In the genomic region with DNA sequence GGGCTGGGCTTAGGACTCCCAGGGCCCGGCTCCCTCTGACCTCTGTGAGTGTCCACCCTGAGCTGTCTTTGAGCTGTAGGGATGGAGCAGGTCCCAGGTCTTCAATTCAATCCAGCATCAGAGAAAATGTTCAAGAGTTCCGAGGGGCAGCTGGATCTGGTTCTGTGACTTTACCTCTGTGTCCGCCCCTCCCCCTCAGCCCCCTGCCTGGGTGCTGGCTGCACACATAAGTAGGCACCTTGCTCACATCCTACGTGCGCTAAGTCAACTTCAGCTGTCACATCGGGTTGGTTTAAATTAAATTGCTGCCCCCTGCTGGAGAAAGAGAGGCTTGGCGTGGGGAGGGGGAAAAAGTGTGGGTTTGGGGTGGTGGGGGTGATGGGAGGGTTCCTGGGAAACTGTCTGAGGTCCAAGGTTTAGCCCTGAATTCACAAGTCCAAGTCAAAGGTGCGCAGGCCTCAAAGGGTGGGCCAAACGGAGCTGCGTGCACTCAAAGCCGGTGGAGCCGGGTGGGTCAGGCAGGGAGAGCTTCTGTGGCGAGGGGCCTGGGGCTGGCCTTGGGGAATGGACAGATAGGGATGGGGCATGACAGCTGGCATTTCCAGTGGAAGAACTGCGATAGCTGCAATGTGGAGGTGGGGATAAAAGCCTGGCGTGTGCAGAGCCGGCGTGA, we compare ENCODE assay signal across 9 cellular contexts. TPM values are rescaled to one million over a fixed set of nuclear protein-coding genes. Genes with fewer than 3 reads are reported as not detected.
A peak's percentile ranks its signal among the peaks of the same experiment; 100 is the strongest.
DNase-seq lines count a peak whose midpoint lies in the region; FAIRE-seq and TF ChIP-seq lines count a peak whose summit lies in the region.
"Had no signal": no experiment of that assay in that cellular context is flagged by ENCODE, and none has a peak within 500 bp of the region (broad histone marks: within the 10 kb centered on the region; RNA-seq: fewer than 3 reads in every experiment).

No MANE protein-coding gene starts in this region.

- no TSS peak for BruUV-seq in endothelial cell of umbilical vein (replicated peaks; lab: Mats Ljungman, UMichigan)

- TF ChIP-seq POLR2A in NB4 (IDR thresholded peaks at IDR 0.05; ENCODE audit: extremely low read depth, insufficient read length) = no peak
- TF ChIP-seq POLR2A in endothelial cell of umbilical vein (IDR thresholded peaks at IDR 0.05; ENCODE audit: low read depth, low read length) = no peak

- no peaks in the 10 kb centered on the region for H3K4me1 ChIP-seq in endothelial cell of umbilical vein (ENCODE audit: control insufficient read depth, extremely low read depth, insufficient read depth, low read length)
- H3K4me1 ChIP-seq in parathyroid adenoma = no peaks in the 10 kb centered on the region
- H3K4me1 ChIP-seq: HAP-1 had no signal

- no peaks in the 10 kb centered on the region for H4K20me1 ChIP-seq in endothelial cell of umbilical vein (replicated peaks; ENCODE audit: control insufficient read depth, extremely low read depth, insufficient read depth, low read length)

- H3K79me2 ChIP-seq in endothelial cell of umbilical vein (ENCODE audit: control insufficient read depth, insufficient read depth, low read length) (no peaks in the 10 kb centered on the region), parathyroid adenoma (no peaks in the 10 kb centered on the region)

- peak; percentile 76 for FAIRE-seq in endothelial cell of umbilical vein (lab: Jason Lieb, UNC)

- H3K36me3 ChIP-seq in endothelial cell of umbilical vein (ENCODE audit: control insufficient read depth in 2 of 2, extremely low read depth in 1 of 2, insufficient read depth in 2 of 2, low read length in 2 of 2) = no peaks in the 10 kb centered on the region
- H3K36me3 ChIP-seq in parathyroid adenoma (ENCODE audit: control insufficient read depth, insufficient read depth, low read length) = no peaks in the 10 kb centered on the region
- H3K36me3 ChIP-seq: HAP-1 had no signal

- H3K9me3 ChIP-seq in endothelial cell of umbilical vein (replicated peaks; ENCODE audit: control insufficient read depth, insufficient read depth, low read length) (no peaks in the 10 kb centered on the region), parathyroid adenoma (ENCODE audit: control insufficient read depth, low read length) (no peaks in the 10 kb centered on the region)
- H3K9me3 ChIP-seq: HAP-1 had no signal

- H3K27me3 ChIP-seq in endothelial cell of umbilical vein (ENCODE audit: control insufficient read depth in 2 of 2, insufficient read depth in 2 of 2, low read length in 2 of 2) (peaks cover 0 to 4% of the 10 kb centered on the region in 2 experiments), parathyroid adenoma (ENCODE audit: control insufficient read depth, insufficient read depth, low read length) (no peaks in the 10 kb centered on the region)

- POLR2A ChIA-PET in endothelial cell of umbilical vein (lab: Charles Lee) = no interaction called here

- H2AFZ ChIP-seq in endothelial cell of umbilical vein (ENCODE audit: low read depth, low read length) (no peak overlapping the region), parathyroid adenoma (no peak overlapping the region)

- no peak overlapping the region for H3K4me2 ChIP-seq in endothelial cell of umbilical vein (ENCODE audit: insufficient read depth, low read length)
- no peak overlapping the region for H3K4me2 ChIP-seq in parathyroid adenoma (ENCODE audit: low read length)

- DNase-seq in NCI-H2196 (lab: John Stamatoyannopoulos, UW; ENCODE audit: unreplicated experiment) (peak; percentile 14), NCI-H2196 treated with DMSO at 0.1 percent for 48 hours (lab: John Stamatoyannopoulos, UW; ENCODE audit: unreplicated experiment) (no peak), NB4 (ENCODE audit: low read depth) (peak; percentile 55), endothelial cell of umbilical vein (ENCODE audit: low read depth, low spot score) (peak; percentile 26), amniotic stem cell (lab: John Stamatoyannopoulos, UW) (no peak), SW480 (ENCODE audit: low spot score) (no peak), NCI-H748 treated with DMSO at 0.1 percent for 48 hours (lab: John Stamatoyannopoulos, UW) (no peak)

- CTCF ChIA-PET in endothelial cell of umbilical vein (lab: Charles Lee) = interaction anchor here (0.6 to 9.5 kb wide), 30 partner anchors 9 to 998 kb away, joined by 3 to 278 read pairs (median 5); partner anchors contain the start of genes KCNS1 and WFDC12

- H3K9ac ChIP-seq in endothelial cell of umbilical vein (replicated peaks; ENCODE audit: extremely low read depth, insufficient read depth, low read length) (no peak overlapping the region), parathyroid adenoma (no peak overlapping the region)

- H3K27ac ChIP-seq in endothelial cell of umbilical vein (ENCODE audit: insufficient read depth, low read depth, low read length) (no peak overlapping the region), parathyroid adenoma (no peak overlapping the region)

- dilution Hi-C loops in endothelial cell of umbilical vein (cut with MboI; ENCODE audit: extremely low pct_ligation_motif_present, low sequenced_read_pairs) = no loop called here

- intact Hi-C loops in endothelial cell of umbilical vein (cut with micrococcal nuclease) = loop anchor here (1.0 to 5.0 kb wide), 4 partner anchors 68 to 200 kb away; partner anchors contain the start of gene PABPC1L

- H3K4me3 ChIP-seq in NB4 (ENCODE audit: low read depth, low read length) = no peak overlapping the region
- no peak overlapping the region for H3K4me3 ChIP-seq in endothelial cell of umbilical vein (replicated peaks in 1 of 3; ENCODE audit: insufficient read depth in 1 of 3, low read depth in 1 of 3, low read length in 3 of 3)
- no peak overlapping the region for H3K4me3 ChIP-seq in parathyroid adenoma (ENCODE audit: low read depth, low read length)
- H3K4me3 ChIP-seq: HAP-1 had no signal

- H3K9me1 ChIP-seq in endothelial cell of umbilical vein (replicated peaks; ENCODE audit: control insufficient read depth, extremely low read depth, insufficient read depth, low read length) = no peaks in the 10 kb centered on the region

- TF ChIP-seq CTCF in NB4 (IDR thresholded peaks at IDR 0.05; ENCODE audit: low read depth, low read length) (peak; percentile 52), endothelial cell of umbilical vein (IDR thresholded peaks at IDR 0.05; ENCODE audit: extremely low read depth in 1 of 2, insufficient read depth in 1 of 2, low read depth in 1 of 2, low read length in 2 of 2) (peak; percentile 47 to 51), parathyroid adenoma (IDR thresholded peaks at IDR 0.05) (peak; percentile 37)

TF ChIP-seq in endothelial cell of umbilical vein, 7 proteins besides CTCF, POLR2A, EP300 and RAD21:
- no peak for TF ChIP-seq GATA2 (IDR thresholded peaks at IDR 0.05; ENCODE audit: insufficient read depth, insufficient read length, low read depth, low read length)
- TF ChIP-seq MYC (IDR thresholded peaks at IDR 0.05; ENCODE audit: low read depth, low read length) = no peak
- TF ChIP-seq JUN (IDR thresholded peaks at IDR 0.05; ENCODE audit: borderline replicate concordance, insufficient read depth, insufficient read length, low read depth) = no peak
- no peak for TF ChIP-seq POLR2AphosphoS5 (IDR thresholded peaks at IDR 0.05; ENCODE audit: insufficient read depth, low read depth, low read length)
- TF ChIP-seq FOS (IDR thresholded peaks at IDR 0.05; ENCODE audit: borderline replicate concordance, insufficient read depth, low read length) = no peak
- no peak for TF ChIP-seq EZH2 (IDR thresholded peaks at IDR 0.05; ENCODE audit: borderline replicate concordance, low read depth, low read length, severe bottlenecking)
- TF ChIP-seq, protein P1, sequence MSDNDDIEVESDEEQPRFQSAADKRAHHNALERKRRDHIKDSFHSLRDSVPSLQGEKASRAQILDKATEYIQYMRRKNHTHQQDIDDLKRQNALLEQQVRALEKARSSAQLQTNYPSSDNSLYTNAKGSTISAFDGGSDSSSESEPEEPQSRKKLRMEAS (IDR thresholded peaks at IDR 0.05; ENCODE audit: insufficient read depth, insufficient read length) = no peak

RNA-seq across cellular contexts. Expression of gene WFDC5, which starts 3.0 kb away (rescaled TPM):
- not detected in 2 replicates for total RNA-seq in endothelial cell of umbilical vein
- polyA plus RNA-seq in endothelial cell of umbilical vein = not detected in 2 replicates
- not detected in 2 replicates for polyA plus RNA-seq in endothelial cell of umbilical vein (2011; cell fraction: cytosol; rRNA removed)
- polyA plus RNA-seq in endothelial cell of umbilical vein (2011; cell fraction: nucleus; rRNA removed) = not detected in 2 replicates
- polyA plus RNA-seq in endothelial cell of umbilical vein (2012) = not detected in 2 replicates
- polyA minus RNA-seq in endothelial cell of umbilical vein = not detected in 2 replicates
- polyA minus RNA-seq in endothelial cell of umbilical vein (2011; cell fraction: cytosol; rRNA and poly(A)+ RNA removed) = not detected
- not detected in 2 replicates for polyA minus RNA-seq in endothelial cell of umbilical vein (2011; cell fraction: nucleus; rRNA and poly(A)+ RNA removed)

RNA-seq across cellular contexts. Expression of gene KCNS1, which starts 11.0 kb away (rescaled TPM):
- total RNA-seq in endothelial cell of umbilical vein = 0.23 and 0.29 TPM in 2 replicates
- polyA plus RNA-seq in endothelial cell of umbilical vein = 0.14 and 0.29 TPM in 2 replicates
- 0.13 and 0.18 TPM in 2 replicates for polyA plus RNA-seq in endothelial cell of umbilical vein (2011; cell fraction: cytosol; rRNA removed)
- polyA plus RNA-seq in endothelial cell of umbilical vein (2011; cell fraction: nucleus; rRNA removed) = 0.06 and 0.08 TPM in 2 replicates
- polyA plus RNA-seq in endothelial cell of umbilical vein (2012) = 0.24 and 0.29 TPM in 2 replicates
- polyA minus RNA-seq in endothelial cell of umbilical vein = 0.49 and 0.63 TPM in 2 replicates
- polyA minus RNA-seq in endothelial cell of umbilical vein (2011; cell fraction: cytosol; rRNA and poly(A)+ RNA removed) = not detected
- 0.24 TPM in 1 of 2 replicates, not detected in the other for polyA minus RNA-seq in endothelial cell of umbilical vein (2011; cell fraction: nucleus; rRNA and poly(A)+ RNA removed)

RNA-seq across cellular contexts. Expression of gene WFDC12, which starts 12.3 kb away (rescaled TPM):
- total RNA-seq in endothelial cell of umbilical vein = not detected in 2 replicates
- not detected in 2 replicates for polyA plus RNA-seq in endothelial cell of umbilical vein
- polyA plus RNA-seq in endothelial cell of umbilical vein (2011; cell fraction: cytosol; rRNA removed) = not detected in 2 replicates
- not detected in 2 replicates for polyA plus RNA-seq in endothelial cell of umbilical vein (2011; cell fraction: nucleus; rRNA removed)
- not detected in 2 replicates for polyA plus RNA-seq in endothelial cell of umbilical vein (2012)
- polyA minus RNA-seq in endothelial cell of umbilical vein = not detected in 2 replicates
- not detected for polyA minus RNA-seq in endothelial cell of umbilical vein (2011; cell fraction: cytosol; rRNA and poly(A)+ RNA removed)
- not detected in 2 replicates for polyA minus RNA-seq in endothelial cell of umbilical vein (2011; cell fraction: nucleus; rRNA and poly(A)+ RNA removed)

Comparison
In these comparisons a context has a peak if more than half of its experiments do, and no peak if none do; other contexts are left out.
1. DNase-seq: peak in NCI-H2196 (single experiment), NB4 (single experiment) and endothelial cell of umbilical vein (single experiment); none in NCI-H2196 treated with DMSO at 0.1 percent for 48 hours (single experiment), amniotic stem cell (single experiment), SW480 (single experiment) and NCI-H748 treated with DMSO at 0.1 percent for 48 hours (single experiment).
2. Peak in every context shown above with its lines, with median percentiles within 50 percentile points of each other: CTCF ChIP-seq.